Comparison of ENCODE assay signal across 1 cellular context in the genomic region with DNA sequence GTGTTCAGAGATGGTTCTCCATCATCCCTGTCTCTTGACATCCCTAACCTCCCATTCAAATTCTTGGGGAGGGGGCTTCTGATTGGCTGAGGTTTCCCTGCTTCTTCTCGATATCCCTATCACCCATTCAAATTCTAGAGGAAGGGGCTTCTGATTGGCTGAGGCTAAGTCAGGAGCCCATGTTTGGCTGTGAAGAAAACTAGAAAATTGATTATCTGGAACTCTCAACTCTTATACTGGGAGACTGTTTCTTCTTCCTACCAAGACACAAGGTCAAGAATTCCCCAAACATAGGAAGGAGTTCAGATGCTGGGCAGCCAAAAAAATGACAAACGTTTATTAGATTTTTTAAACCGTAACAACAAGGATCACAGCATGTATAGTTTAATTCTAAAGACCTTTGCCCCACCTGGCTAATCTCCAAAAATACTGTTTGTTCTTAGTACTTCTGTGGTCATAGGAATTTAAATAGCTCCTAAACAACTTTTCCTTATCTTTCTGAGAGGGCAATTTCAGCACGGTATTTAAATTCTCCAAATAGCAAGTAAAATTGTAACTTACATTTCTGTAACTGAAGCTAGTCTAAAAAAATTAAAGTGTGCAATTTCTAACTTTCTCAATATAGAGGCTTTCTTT.
TF ChIP-seq lines count a peak whose summit lies in the region.

No MANE protein-coding gene starts in this region.

TF ChIP-seq in IMR-90, 13 proteins besides CTCF, POLR2A, EP300 and RAD21 (continued from another document):
- TF ChIP-seq BHLHE40 (IDR thresholded peaks at IDR 0.05; ENCODE audit: low read depth, low read length): no peak
- no peak for TF ChIP-seq NFE2L2 (IDR thresholded peaks at IDR 0.05; ENCODE audit: low read depth, low read length)
- TF ChIP-seq, protein P1, sequence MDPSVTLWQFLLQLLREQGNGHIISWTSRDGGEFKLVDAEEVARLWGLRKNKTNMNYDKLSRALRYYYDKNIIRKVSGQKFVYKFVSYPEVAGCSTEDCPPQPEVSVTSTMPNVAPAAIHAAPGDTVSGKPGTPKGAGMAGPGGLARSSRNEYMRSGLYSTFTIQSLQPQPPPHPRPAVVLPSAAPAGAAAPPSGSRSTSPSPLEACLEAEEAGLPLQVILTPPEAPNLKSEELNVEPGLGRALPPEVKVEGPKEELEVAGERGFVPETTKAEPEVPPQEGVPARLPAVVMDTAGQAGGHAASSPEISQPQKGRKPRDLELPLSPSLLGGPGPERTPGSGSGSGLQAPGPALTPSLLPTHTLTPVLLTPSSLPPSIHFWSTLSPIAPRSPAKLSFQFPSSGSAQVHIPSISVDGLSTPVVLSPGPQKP (IDR thresholded peaks at IDR 0.05; ENCODE audit: borderline replicate concordance, low read depth, low read length): no peak
